2 cellular contexts compared by ENCODE assay signal in the genomic region with DNA sequence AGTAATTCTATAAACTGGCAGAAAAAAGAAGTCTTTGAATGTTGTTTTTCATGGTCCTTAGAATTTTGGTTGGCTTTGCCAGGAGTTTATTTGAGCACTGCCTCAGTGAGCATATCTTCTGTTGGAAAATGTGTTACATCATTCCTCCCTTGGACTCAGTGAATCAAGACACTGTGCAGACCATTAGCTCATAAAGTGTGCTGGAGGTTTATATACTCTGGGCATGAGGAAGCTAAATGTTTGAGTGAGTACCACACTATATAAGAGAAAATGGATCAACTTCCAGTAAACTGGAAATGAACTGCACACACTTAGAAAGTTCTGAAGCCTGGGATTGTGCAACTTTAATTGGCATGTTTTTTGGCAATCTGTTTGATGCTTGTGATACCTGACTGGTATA.
TF ChIP-seq lines count a peak whose summit lies in the region.

No MANE protein-coding gene starts in this region.

TF ChIP-seq in GM23338, 12 proteins besides CTCF, POLR2A, EP300 and RAD21 (continued from another document):
- TF ChIP-seq, protein P1, sequence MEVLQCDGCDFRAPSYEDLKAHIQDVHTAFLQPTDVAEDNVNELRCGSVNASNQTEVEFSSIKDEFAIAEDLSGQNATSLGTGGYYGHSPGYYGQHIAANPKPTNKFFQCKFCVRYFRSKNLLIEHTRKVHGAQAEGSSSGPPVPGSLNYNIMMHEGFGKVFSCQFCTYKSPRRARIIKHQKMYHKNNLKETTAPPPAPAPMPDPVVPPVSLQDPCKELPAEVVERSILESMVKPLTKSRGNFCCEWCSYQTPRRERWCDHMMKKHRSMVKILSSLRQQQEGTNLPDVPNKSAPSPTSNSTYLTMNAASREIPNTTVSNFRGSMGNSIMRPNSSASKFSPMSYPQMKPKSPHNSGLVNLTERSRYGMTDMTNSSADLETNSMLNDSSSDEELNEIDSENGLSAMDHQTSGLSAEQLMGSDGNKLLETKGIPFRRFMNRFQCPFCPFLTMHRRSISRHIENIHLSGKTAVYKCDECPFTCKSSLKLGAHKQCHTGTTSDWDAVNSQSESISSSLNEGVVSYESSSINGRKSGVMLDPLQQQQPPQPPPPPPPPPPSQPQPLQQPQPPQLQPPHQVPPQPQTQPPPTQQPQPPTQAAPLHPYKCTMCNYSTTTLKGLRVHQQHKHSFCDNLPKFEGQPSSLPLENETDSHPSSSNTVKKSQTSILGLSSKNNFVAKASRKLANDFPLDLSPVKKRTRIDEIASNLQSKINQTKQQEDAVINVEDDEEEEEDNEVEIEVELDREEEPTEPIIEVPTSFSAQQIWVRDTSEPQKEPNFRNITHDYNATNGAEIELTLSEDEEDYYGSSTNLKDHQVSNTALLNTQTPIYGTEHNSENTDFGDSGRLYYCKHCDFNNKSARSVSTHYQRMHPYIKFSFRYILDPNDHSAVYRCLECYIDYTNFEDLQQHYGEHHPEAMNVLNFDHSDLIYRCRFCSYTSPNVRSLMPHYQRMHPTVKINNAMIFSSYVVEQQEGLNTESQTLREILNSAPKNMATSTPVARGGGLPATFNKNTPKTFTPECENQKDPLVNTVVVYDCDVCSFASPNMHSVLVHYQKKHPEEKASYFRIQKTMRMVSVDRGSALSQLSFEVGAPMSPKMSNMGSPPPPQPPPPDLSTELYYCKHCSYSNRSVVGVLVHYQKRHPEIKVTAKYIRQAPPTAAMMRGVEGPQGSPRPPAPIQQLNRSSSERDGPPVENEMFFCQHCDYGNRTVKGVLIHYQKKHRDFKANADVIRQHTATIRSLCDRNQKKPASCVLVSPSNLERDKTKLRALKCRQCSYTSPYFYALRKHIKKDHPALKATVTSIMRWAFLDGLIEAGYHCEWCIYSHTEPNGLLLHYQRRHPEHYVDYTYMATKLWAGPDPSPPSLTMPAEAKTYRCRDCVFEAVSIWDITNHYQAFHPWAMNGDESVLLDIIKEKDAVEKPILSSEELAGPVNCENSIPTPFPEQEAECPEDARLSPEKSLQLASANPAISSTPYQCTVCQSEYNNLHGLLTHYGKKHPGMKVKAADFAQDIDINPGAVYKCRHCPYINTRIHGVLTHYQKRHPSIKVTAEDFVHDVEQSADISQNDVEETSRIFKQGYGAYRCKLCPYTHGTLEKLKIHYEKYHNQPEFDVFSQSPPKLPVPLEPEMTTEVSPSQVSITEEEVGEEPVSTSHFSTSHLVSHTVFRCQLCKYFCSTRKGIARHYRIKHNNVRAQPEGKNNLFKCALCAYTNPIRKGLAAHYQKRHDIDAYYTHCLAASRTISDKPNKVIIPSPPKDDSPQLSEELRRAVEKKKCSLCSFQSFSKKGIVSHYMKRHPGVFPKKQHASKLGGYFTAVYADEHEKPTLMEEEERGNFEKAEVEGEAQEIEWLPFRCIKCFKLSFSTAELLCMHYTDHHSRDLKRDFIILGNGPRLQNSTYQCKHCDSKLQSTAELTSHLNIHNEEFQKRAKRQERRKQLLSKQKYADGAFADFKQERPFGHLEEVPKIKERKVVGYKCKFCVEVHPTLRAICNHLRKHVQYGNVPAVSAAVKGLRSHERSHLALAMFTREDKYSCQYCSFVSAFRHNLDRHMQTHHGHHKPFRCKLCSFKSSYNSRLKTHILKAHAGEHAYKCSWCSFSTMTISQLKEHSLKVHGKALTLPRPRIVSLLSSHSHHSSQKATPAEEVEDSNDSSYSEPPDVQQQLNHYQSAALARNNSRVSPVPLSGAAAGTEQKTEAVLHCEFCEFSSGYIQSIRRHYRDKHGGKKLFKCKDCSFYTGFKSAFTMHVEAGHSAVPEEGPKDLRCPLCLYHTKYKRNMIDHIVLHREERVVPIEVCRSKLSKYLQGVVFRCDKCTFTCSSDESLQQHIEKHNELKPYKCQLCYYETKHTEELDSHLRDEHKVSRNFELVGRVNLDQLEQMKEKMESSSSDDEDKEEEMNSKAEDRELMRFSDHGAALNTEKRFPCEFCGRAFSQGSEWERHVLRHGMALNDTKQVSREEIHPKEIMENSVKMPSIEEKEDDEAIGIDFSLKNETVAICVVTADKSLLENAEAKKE (CRISPR knock-in tag; IDR thresholded peaks at IDR 0.05), result no peak
- no peak for TF ChIP-seq ZNF331 (CRISPR knock-in tag; IDR thresholded peaks at IDR 0.05; ENCODE audit: low read depth)
- no peak for TF ChIP-seq NANOG (IDR thresholded peaks at IDR 0.05; ENCODE audit: borderline replicate concordance)
- no peak for TF ChIP-seq POLR2AphosphoS5 (IDR thresholded peaks at IDR 0.05; ENCODE audit: low read depth)
- TF ChIP-seq CREB1 (CRISPR knock-in tag; IDR thresholded peaks at IDR 0.05; ENCODE audit: low read depth), result no peak
- TF ChIP-seq, protein P2, sequence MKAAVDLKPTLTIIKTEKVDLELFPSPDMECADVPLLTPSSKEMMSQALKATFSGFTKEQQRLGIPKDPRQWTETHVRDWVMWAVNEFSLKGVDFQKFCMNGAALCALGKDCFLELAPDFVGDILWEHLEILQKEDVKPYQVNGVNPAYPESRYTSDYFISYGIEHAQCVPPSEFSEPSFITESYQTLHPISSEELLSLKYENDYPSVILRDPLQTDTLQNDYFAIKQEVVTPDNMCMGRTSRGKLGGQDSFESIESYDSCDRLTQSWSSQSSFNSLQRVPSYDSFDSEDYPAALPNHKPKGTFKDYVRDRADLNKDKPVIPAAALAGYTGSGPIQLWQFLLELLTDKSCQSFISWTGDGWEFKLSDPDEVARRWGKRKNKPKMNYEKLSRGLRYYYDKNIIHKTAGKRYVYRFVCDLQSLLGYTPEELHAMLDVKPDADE (IDR thresholded peaks at IDR 0.05), result no peak
- TF ChIP-seq, protein P3, sequence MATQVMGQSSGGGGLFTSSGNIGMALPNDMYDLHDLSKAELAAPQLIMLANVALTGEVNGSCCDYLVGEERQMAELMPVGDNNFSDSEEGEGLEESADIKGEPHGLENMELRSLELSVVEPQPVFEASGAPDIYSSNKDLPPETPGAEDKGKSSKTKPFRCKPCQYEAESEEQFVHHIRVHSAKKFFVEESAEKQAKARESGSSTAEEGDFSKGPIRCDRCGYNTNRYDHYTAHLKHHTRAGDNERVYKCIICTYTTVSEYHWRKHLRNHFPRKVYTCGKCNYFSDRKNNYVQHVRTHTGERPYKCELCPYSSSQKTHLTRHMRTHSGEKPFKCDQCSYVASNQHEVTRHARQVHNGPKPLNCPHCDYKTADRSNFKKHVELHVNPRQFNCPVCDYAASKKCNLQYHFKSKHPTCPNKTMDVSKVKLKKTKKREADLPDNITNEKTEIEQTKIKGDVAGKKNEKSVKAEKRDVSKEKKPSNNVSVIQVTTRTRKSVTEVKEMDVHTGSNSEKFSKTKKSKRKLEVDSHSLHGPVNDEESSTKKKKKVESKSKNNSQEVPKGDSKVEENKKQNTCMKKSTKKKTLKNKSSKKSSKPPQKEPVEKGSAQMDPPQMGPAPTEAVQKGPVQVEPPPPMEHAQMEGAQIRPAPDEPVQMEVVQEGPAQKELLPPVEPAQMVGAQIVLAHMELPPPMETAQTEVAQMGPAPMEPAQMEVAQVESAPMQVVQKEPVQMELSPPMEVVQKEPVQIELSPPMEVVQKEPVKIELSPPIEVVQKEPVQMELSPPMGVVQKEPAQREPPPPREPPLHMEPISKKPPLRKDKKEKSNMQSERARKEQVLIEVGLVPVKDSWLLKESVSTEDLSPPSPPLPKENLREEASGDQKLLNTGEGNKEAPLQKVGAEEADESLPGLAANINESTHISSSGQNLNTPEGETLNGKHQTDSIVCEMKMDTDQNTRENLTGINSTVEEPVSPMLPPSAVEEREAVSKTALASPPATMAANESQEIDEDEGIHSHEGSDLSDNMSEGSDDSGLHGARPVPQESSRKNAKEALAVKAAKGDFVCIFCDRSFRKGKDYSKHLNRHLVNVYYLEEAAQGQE (IDR thresholded peaks at IDR 0.05; ENCODE audit: unreplicated experiment), result no peak
- TF ChIP-seq EZH2 (IDR thresholded peaks at IDR 0.05; ENCODE audit: low read depth, unreplicated experiment), result no peak
- TF ChIP-seq JUNB (IDR thresholded peaks at IDR 0.05; ENCODE audit: unreplicated experiment), result no peak
- TF ChIP-seq STAT1 (IDR thresholded peaks at IDR 0.05; ENCODE audit: unreplicated experiment), result no peak

TF ChIP-seq in H1, 55 proteins besides CTCF, POLR2A, EP300 and RAD21 (continued from another document):
- TF ChIP-seq, protein P4, sequence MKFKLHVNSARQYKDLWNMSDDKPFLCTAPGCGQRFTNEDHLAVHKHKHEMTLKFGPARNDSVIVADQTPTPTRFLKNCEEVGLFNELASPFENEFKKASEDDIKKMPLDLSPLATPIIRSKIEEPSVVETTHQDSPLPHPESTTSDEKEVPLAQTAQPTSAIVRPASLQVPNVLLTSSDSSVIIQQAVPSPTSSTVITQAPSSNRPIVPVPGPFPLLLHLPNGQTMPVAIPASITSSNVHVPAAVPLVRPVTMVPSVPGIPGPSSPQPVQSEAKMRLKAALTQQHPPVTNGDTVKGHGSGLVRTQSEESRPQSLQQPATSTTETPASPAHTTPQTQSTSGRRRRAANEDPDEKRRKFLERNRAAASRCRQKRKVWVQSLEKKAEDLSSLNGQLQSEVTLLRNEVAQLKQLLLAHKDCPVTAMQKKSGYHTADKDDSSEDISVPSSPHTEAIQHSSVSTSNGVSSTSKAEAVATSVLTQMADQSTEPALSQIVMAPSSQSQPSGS (IDR thresholded peaks at IDR 0.05; ENCODE audit: low read length), result no peak
- TF ChIP-seq GABPA (IDR thresholded peaks at IDR 0.05; ENCODE audit: borderline replicate concordance, insufficient read depth, low read length), result no peak
- TF ChIP-seq CBX8 (IDR thresholded peaks at IDR 0.05; ENCODE audit: borderline replicate concordance, low read depth, low read length), result no peak
- no peak for TF ChIP-seq HDAC6 (IDR thresholded peaks at IDR 0.05; ENCODE audit: low read depth, low read length)
- TF ChIP-seq KDM4A (IDR thresholded peaks at IDR 0.05; ENCODE audit: low read depth, low read length, severe bottlenecking), result no peak
- no peak for TF ChIP-seq TBP (IDR thresholded peaks at IDR 0.05; ENCODE audit: low read depth, low read length)
- no peak for TF ChIP-seq EGR1 (IDR thresholded peaks at IDR 0.05; ENCODE audit: borderline replicate concordance, low read depth, low read length)
- TF ChIP-seq KDM5A (IDR thresholded peaks at IDR 0.05; ENCODE audit: low read length), result no peak
- TF ChIP-seq, protein P5, sequence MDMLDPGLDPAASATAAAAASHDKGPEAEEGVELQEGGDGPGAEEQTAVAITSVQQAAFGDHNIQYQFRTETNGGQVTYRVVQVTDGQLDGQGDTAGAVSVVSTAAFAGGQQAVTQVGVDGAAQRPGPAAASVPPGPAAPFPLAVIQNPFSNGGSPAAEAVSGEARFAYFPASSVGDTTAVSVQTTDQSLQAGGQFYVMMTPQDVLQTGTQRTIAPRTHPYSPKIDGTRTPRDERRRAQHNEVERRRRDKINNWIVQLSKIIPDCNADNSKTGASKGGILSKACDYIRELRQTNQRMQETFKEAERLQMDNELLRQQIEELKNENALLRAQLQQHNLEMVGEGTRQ (IDR thresholded peaks at IDR 0.05; ENCODE audit: low read length), result no peak
- TF ChIP-seq SIRT6 (IDR thresholded peaks at IDR 0.05; ENCODE audit: low read length), result no peak
- TF ChIP-seq SUZ12 (IDR thresholded peaks at IDR 0.05; ENCODE audit: low read length), result no peak
- no peak for TF ChIP-seq CHD1 (IDR thresholded peaks at IDR 0.05; ENCODE audit: low read depth, low read length)
- TF ChIP-seq GTF2F1 (IDR thresholded peaks at IDR 0.05; ENCODE audit: borderline replicate concordance, low read depth, low read length), result no peak
